In genomic region chr19:289651-290538, GRCh38 we compare ENCODE assay signal across 8 cellular contexts. TPM values are rescaled to one million over a fixed set of nuclear protein-coding genes. Genes with fewer than 3 reads are reported as not detected.
A peak's percentile ranks its signal among the peaks of the same experiment; 100 is the strongest.
DNase-seq lines count a peak whose midpoint lies in the region; ATAC-seq, FAIRE-seq and TF ChIP-seq lines count a peak whose summit lies in the region.

No MANE protein-coding gene starts in this region.

- H3K27ac ChIP-seq in SK-N-SH (ENCODE audit: low read depth in 2 of 2, low read length in 1 of 2): no peak overlapping the region
- peak overlapping the region; percentile 87 for H3K27ac ChIP-seq in vagina

- peak overlapping the region; percentile 76 for H3K4me2 ChIP-seq in SK-N-SH

- H3K4me3 Mint-ChIP-seq in activated CD4-positive, alpha-beta T cell treated with anti-CD3 and anti-CD28 coated beads for 36 hours: no peak overlapping the region
- H3K4me3 Mint-ChIP-seq in central memory CD8-positive, alpha-beta T cell: peak overlapping the region; percentile 38
- H3K4me3 Mint-ChIP-seq in memory B cell: no peak overlapping the region

- no peak for TF ChIP-seq RAD21 in SK-N-SH (IDR thresholded peaks at IDR 0.05; ENCODE audit: low read length)

- H3K79me2 ChIP-seq in SK-N-SH (ENCODE audit: insufficient read depth): no peaks in the 10 kb centered on the region

- H3K4me1 ChIP-seq in SK-N-SH (ENCODE audit: control insufficient read depth in 1 of 2, insufficient read depth in 2 of 2, low read depth in 1 of 2, low read length in 1 of 2) (no peaks in the 10 kb centered on the region; a peak in 1 of 4 replicates), vagina (peaks cover 42% of the 10 kb centered on the region)

- peak overlapping the region; percentile 52 for H3K9ac ChIP-seq in SK-N-SH

- no peaks in the 10 kb centered on the region for H4K20me1 ChIP-seq in SK-N-SH (ENCODE audit: insufficient read depth)

- 69% methylated on average over 21 of the region's 29 CpGs for WGBS in SK-N-SH (ENCODE audit: low lambda C conversion rate)

- CTCF ChIA-PET in activated CD4-positive, alpha-beta T cell treated with anti-CD3 and anti-CD28 coated beads for 36 hours (lab: Charles Lee): interaction anchor here (0.6 kb wide), 1 partner anchor 80 kb away, joined by 4 read pairs; no protein-coding TSS in a partner anchor
- CTCF ChIA-PET in SK-N-SH (lab: Yijun Ruan, JAX): interaction anchor here (1.3 kb wide), 1 partner anchor 23 kb away, joined by 5 read pairs; no protein-coding TSS in a partner anchor

- intact Hi-C loops in activated CD4-positive, alpha-beta T cell treated with anti-CD3 and anti-CD28 coated beads for 36 hours (cut with DNase I, micrococcal nuclease): no loop called here
- intact Hi-C loops in vagina (cut with DNase I): no loop called here

- TF ChIP-seq CTCF in SK-N-SH (IDR thresholded peaks at IDR 0.05) (no peak), vagina (IDR thresholded peaks at IDR 0.05) (no peak), D721Med (IDR thresholded peaks at IDR 0.05; ENCODE audit: insufficient read depth, missing control alignments) (no peak)

- POLR2A ChIA-PET in activated CD4-positive, alpha-beta T cell treated with anti-CD3 and anti-CD28 coated beads for 36 hours (lab: Charles Lee): no interaction called here
- POLR2A ChIA-PET in SK-N-SH (lab: Yijun Ruan, JAX): no interaction called here

- H3K27me3 ChIP-seq in SK-N-SH (ENCODE audit: insufficient read depth) (no peaks in the 10 kb centered on the region), vagina (no peaks in the 10 kb centered on the region)

- no peak overlapping the region for H3K27ac Mint-ChIP-seq in activated CD4-positive, alpha-beta T cell treated with anti-CD3 and anti-CD28 coated beads for 36 hours
- peak overlapping the region; percentile 68 for H3K27ac Mint-ChIP-seq in central memory CD8-positive, alpha-beta T cell (ENCODE audit: low read depth)
- no peak overlapping the region for H3K27ac Mint-ChIP-seq in memory B cell

- no peaks in the 10 kb centered on the region for H3K36me3 ChIP-seq in SK-N-SH (replicated peaks in 1 of 2; ENCODE audit: control insufficient read depth in 1 of 2, insufficient read depth in 2 of 2, low read length in 1 of 2)
- H3K36me3 ChIP-seq in vagina: no peaks in the 10 kb centered on the region

- no peak for TF ChIP-seq POLR2A in vagina (IDR thresholded peaks at IDR 0.05)

- H3K27me3 Mint-ChIP-seq in activated CD4-positive, alpha-beta T cell treated with anti-CD3 and anti-CD28 coated beads for 36 hours: peaks cover 41% of the 10 kb centered on the region
- H3K27me3 Mint-ChIP-seq in central memory CD8-positive, alpha-beta T cell: peaks cover 46% of the 10 kb centered on the region
- H3K27me3 Mint-ChIP-seq in memory B cell: peaks cover 22% of the 10 kb centered on the region

- peak overlapping the region; percentile 68; the same call in 1 of the 2 replicates for H2AFZ ChIP-seq in SK-N-SH (ENCODE audit: low read depth)

- H3K4me1 Mint-ChIP-seq in activated CD4-positive, alpha-beta T cell treated with anti-CD3 and anti-CD28 coated beads for 36 hours: peaks cover 9% of the 10 kb centered on the region
- peaks cover 17% of the 10 kb centered on the region for H3K4me1 Mint-ChIP-seq in central memory CD8-positive, alpha-beta T cell
- peaks cover 2% of the 10 kb centered on the region for H3K4me1 Mint-ChIP-seq in memory B cell

- H3K9me3 Mint-ChIP-seq in activated CD4-positive, alpha-beta T cell treated with anti-CD3 and anti-CD28 coated beads for 36 hours (ENCODE audit: low read depth): no peaks in the 10 kb centered on the region
- H3K9me3 Mint-ChIP-seq in central memory CD8-positive, alpha-beta T cell: no peaks in the 10 kb centered on the region
- H3K9me3 Mint-ChIP-seq in memory B cell: no peaks in the 10 kb centered on the region

- ATAC-seq in activated CD4-positive, alpha-beta T cell treated with anti-CD3 and anti-CD28 coated beads for 36 hours: peak; percentile 84
- peak; percentile 77 for ATAC-seq in central memory CD8-positive, alpha-beta T cell (replicated peaks; ENCODE audit: extremely low read depth, poor library complexity, severe bottlenecking)
- peak; percentile 61 for ATAC-seq in memory B cell (ENCODE audit: low read depth)

- H3K36me3 Mint-ChIP-seq in activated CD4-positive, alpha-beta T cell treated with anti-CD3 and anti-CD28 coated beads for 36 hours (ENCODE audit: low read depth): no peaks in the 10 kb centered on the region
- H3K36me3 Mint-ChIP-seq in central memory CD8-positive, alpha-beta T cell (ENCODE audit: insufficient read depth): peaks cover 4% of the 10 kb centered on the region
- H3K36me3 Mint-ChIP-seq in memory B cell: no peaks in the 10 kb centered on the region

- TF ChIP-seq EP300 in SK-N-SH (IDR thresholded peaks at IDR 0.05; ENCODE audit: borderline replicate concordance in 1 of 2, low read depth in 1 of 2, low read length in 1 of 2): no peak

- peak overlapping the region; percentile 52 to 54 for H3K4me3 ChIP-seq in SK-N-SH (ENCODE audit: low read depth in 2 of 2, low read length in 1 of 2)
- peak overlapping the region; percentile 63 to 65 for H3K4me3 ChIP-seq in vagina

- DNase-seq in activated CD4-positive, alpha-beta T cell treated with anti-CD3 and anti-CD28 coated beads for 36 hours: peak; percentile 65
- DNase-seq in activated CD4-positive, alpha-beta T cell treated with anti-CD3 and anti-CD28 coated beads for 1 hour: no peak
- DNase-seq in SK-N-SH (peak; percentile 27), memory B cell (ENCODE audit: low spot score in 2 of 2) (no peak), vagina (ENCODE audit: extremely low spot score in 2 of 2) (no peak), medulla oblongata (ENCODE audit: extremely low spot score) (no peak), D721Med (ENCODE audit: insufficient read length, low spot score) (no peak)
- DNase-seq in central memory CD8-positive, alpha-beta T cell (ENCODE audit: low spot score in 2 of 2): peak in 1 of 2 donors; percentile 15

- no peak for FAIRE-seq in D721Med (lab: Jason Lieb, UNC)

- no peaks in the 10 kb centered on the region for H3K9me2 ChIP-seq in SK-N-SH

- H3F3A ChIP-seq in SK-N-SH (replicated peaks; ENCODE audit: insufficient read depth): peaks cover 3% of the 10 kb centered on the region

- H3K9me3 ChIP-seq in SK-N-SH (no peaks in the 10 kb centered on the region), vagina (no peaks in the 10 kb centered on the region)

TF ChIP-seq in SK-N-SH, 30 proteins besides CTCF, POLR2A, EP300 and RAD21:
- no peak for TF ChIP-seq ELF1 (IDR thresholded peaks at IDR 0.05)
TF ChIP-seq in SK-N-SH: peak in this region for 0.

RNA-seq across cellular contexts. Expression of gene PLPP2, which starts 1.3 kb away (rescaled TPM):
- total RNA-seq in activated CD4-positive, alpha-beta T cell treated with anti-CD3 and anti-CD28 coated beads for 36 hours: under 1 TPM; 0.37 to 0.42 TPM
- 27.3 and 33.6 TPM in 2 replicates for polyA plus RNA-seq in SK-N-SH (2012; rRNA removed)
- polyA plus RNA-seq in SK-N-SH (2012; cell fraction: cytosol; rRNA removed): 19.4 and 27.7 TPM in 2 replicates
- polyA plus RNA-seq in SK-N-SH (2012; cell fraction: nucleus; rRNA removed): 44.7 and 58.0 TPM in 2 replicates
- total RNA-seq in vagina: 49.4 TPM

RNA-seq across cellular contexts. Expression of gene MIER2, which starts 54.7 kb away (rescaled TPM):
- total RNA-seq in activated CD4-positive, alpha-beta T cell treated with anti-CD3 and anti-CD28 coated beads for 36 hours: 10 to 100 TPM; 21.2 to 24.6 TPM
- 8.0 and 15.9 TPM in 2 replicates for polyA plus RNA-seq in SK-N-SH (2012; rRNA removed)
- 10.2 and 12.4 TPM in 2 replicates for polyA plus RNA-seq in SK-N-SH (2012; cell fraction: cytosol; rRNA removed)
- 42.6 and 47.8 TPM in 2 replicates for polyA plus RNA-seq in SK-N-SH (2012; cell fraction: nucleus; rRNA removed)
- total RNA-seq in vagina: 30.7 TPM

Comparison
In these comparisons a context has a peak if more than half of its experiments do, and no peak if none do; other contexts are left out.
1. DNase-seq: peak in activated CD4-positive, alpha-beta T cell treated with anti-CD3 and anti-CD28 coated beads for 36 hours (single experiment) and SK-N-SH (single experiment); none in activated CD4-positive, alpha-beta T cell treated with anti-CD3 and anti-CD28 coated beads for 1 hour (single experiment), memory B cell (0 of 2), vagina (0 of 2), medulla oblongata (single experiment) and D721Med (single experiment).
2. RNA of gene PLPP2, which starts 1.3 kb away (total RNA-seq): 49.4 TPM in vagina (single experiment); 0.37 to 0.42 TPM in activated CD4-positive, alpha-beta T cell treated with anti-CD3 and anti-CD28 coated beads for 36 hours; every median in the first group is over 10 times any median in the second.
3. Peak in every context shown above with its lines, with median percentiles within 50 percentile points of each other: ATAC-seq.